In genomic region chr7:151519765-151520418, GRCh38 we compare ENCODE assay signal across 8 cellular contexts. TPM values are rescaled to one million over a fixed set of nuclear protein-coding genes. Genes with fewer than 3 reads are reported as not detected.
DNase-seq lines count a peak whose midpoint lies in the region; ATAC-seq and TF ChIP-seq lines count a peak whose summit lies in the region.

A gene with protein sequence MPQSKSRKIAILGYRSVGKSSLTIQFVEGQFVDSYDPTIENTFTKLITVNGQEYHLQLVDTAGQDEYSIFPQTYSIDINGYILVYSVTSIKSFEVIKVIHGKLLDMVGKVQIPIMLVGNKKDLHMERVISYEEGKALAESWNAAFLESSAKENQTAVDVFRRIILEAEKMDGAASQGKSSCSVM (minus strand): TSS chr7:151519895. CDS start chr7:151519511, 384 bp downstream.

- intact Hi-C loops in head of caudate nucleus (cut with DNase I) = no loop called here

- WGBS in thymus = under 1% methylated on average over 57 of the region's 66 CpGs

- H3K27me3 ChIP-seq in thymus (ENCODE audit: control insufficient read depth, insufficient read depth) = no peaks in the 10 kb centered on the region

- no peaks in the 10 kb centered on the region for H3K9me3 Mint-ChIP-seq in activated naive CD8-positive, alpha-beta T cell treated with anti-CD3 and anti-CD28 coated beads for 36 hours
- no peaks in the 10 kb centered on the region for H3K9me3 Mint-ChIP-seq in osteocyte (ENCODE audit: unreplicated experiment)

- no peak for TF ChIP-seq CTCF in osteocyte (IDR thresholded peaks at IDR 0.05)

- H3K27ac Mint-ChIP-seq in activated naive CD8-positive, alpha-beta T cell treated with anti-CD3 and anti-CD28 coated beads for 36 hours = peak within 1 kb of the TSS; percentile 98
- H3K27ac Mint-ChIP-seq in osteocyte (ENCODE audit: unreplicated experiment) = peak within 1 kb of the TSS; percentile 95

- no peaks in the 10 kb centered on the region for H3K36me3 ChIP-seq in thymus (ENCODE audit: control insufficient read depth, insufficient read depth)

- ATAC-seq in HG02623 (IDR thresholded peaks at IDR 0.05; ENCODE audit: unreplicated experiment) = peak; percentile 69

- peak within 1 kb of the TSS; percentile 97 for H3K4me3 Mint-ChIP-seq in activated naive CD8-positive, alpha-beta T cell treated with anti-CD3 and anti-CD28 coated beads for 36 hours
- peak within 1 kb of the TSS; percentile 92 for H3K4me3 Mint-ChIP-seq in osteocyte (ENCODE audit: unreplicated experiment)

- no peaks in the 10 kb centered on the region for H3K9me3 ChIP-seq in thymus (ENCODE audit: control insufficient read depth)

- peaks cover 30% of the 10 kb centered on the region for H3K4me1 Mint-ChIP-seq in activated naive CD8-positive, alpha-beta T cell treated with anti-CD3 and anti-CD28 coated beads for 36 hours
- H3K4me1 Mint-ChIP-seq in osteocyte (ENCODE audit: unreplicated experiment) = peaks cover 32% of the 10 kb centered on the region

- H3K4me1 ChIP-seq in thymus (ENCODE audit: control insufficient read depth, insufficient read depth, low read length) = peaks cover 16% of the 10 kb centered on the region

- peak; percentile 99 for DNase-seq in NCI-H1105 (lab: John Stamatoyannopoulos, UW)
- peak; percentile 78 for DNase-seq in SKM-1 treated with dmso at 0.1 percent for 144 hours (lab: John Stamatoyannopoulos, UW; ENCODE audit: unreplicated experiment)
- DNase-seq in activated naive CD8-positive, alpha-beta T cell treated with anti-CD3 and anti-CD28 coated beads for 36 hours = peak; percentile 98
- DNase-seq in head of caudate nucleus = peak; percentile 91 to 99 (median 98)
- DNase-seq in osteocyte (ENCODE audit: extremely low spot score, unreplicated experiment) = peak; percentile 98

- peaks cover 13% of the 10 kb centered on the region for H3K36me3 Mint-ChIP-seq in activated naive CD8-positive, alpha-beta T cell treated with anti-CD3 and anti-CD28 coated beads for 36 hours
- H3K36me3 Mint-ChIP-seq in osteocyte (ENCODE audit: unreplicated experiment) = no peaks in the 10 kb centered on the region

- H3K4me3 ChIP-seq in GM08714 (ENCODE audit: low read length) (peak within 1 kb of the TSS; percentile 93), thymus (ENCODE audit: low read length) (peak within 1 kb of the TSS; percentile 89)

- no peaks in the 10 kb centered on the region for H3K27me3 Mint-ChIP-seq in activated naive CD8-positive, alpha-beta T cell treated with anti-CD3 and anti-CD28 coated beads for 36 hours
- no peaks in the 10 kb centered on the region for H3K27me3 Mint-ChIP-seq in osteocyte (ENCODE audit: unreplicated experiment)

- H3K27ac ChIP-seq in thymus (ENCODE audit: low read depth) = peak within 1 kb of the TSS; percentile 100

RNA-seq across cellular contexts. Expression of the gene that starts here (rescaled TPM):
- total RNA-seq in activated naive CD8-positive, alpha-beta T cell treated with anti-CD3 and anti-CD28 coated beads for 36 hours = 10 to 100 TPM; 42.0 to 46.8 TPM
- total RNA-seq in osteocyte = 97.2 and 97.7 TPM in 2 replicates
- 115 TPM for polyA plus RNA-seq in thymus

Comparison
In these comparisons a context has a peak if more than half of its experiments do, and no peak if none do; other contexts are left out.
1. Peak in every context shown above with its lines: DNase-seq, ATAC-seq, H3K4me3 ChIP-seq and H3K27ac ChIP-seq.